Comparison of ENCODE assay signal across 21 cellular contexts in genomic region chr16:85618509-85618908, GRCh38.
"Had no signal": no experiment of that assay in that cellular context is flagged by ENCODE, and none has a peak within 500 bp of the region (broad histone marks: within the 10 kb centered on the region; RNA-seq: fewer than 3 reads in every experiment).

No MANE protein-coding gene starts in this region.

- H3K4me3 Mint-ChIP-seq: activated CD4-positive, alpha-beta T cell treated with anti-CD3 and anti-CD28 coated beads, Interleukin-2, amount 10 ng/mL, durations not matched to agents 24 days and 14 days; activated CD8-positive, alpha-beta T cell treated with anti-CD3 and anti-CD28 coated beads, Interleukin-2, amount 10 ng/mL, durations not matched to agents 7 days and 5 days; activated naive CD4-positive, alpha-beta T cell treated with anti-CD3 and anti-CD28 coated beads for 36 hours; activated T-cell treated with anti-CD3 and anti-CD28 coated beads, Interleukin-2, amount 50 U/mL, for 4 hours; endodermal cell; nephron progenitor cell had no signal

- H3K4me3 ChIP-seq: ascending aorta, cardiac muscle cell, left lung, right atrium auricular region, tibial nerve, vagina had no signal

- H3K27ac ChIP-seq: ascending aorta, cardiac muscle cell, left lung, tibial nerve, vagina had no signal

- H3K9me3 ChIP-seq: ascending aorta, left lung, right atrium auricular region, tibial nerve, vagina had no signal

- FAIRE-seq: keratinocyte had no signal

- H3K27ac Mint-ChIP-seq: activated CD4-positive, alpha-beta T cell treated with anti-CD3 and anti-CD28 coated beads, Interleukin-2, amount 10 ng/mL, durations not matched to agents 24 days and 14 days; activated CD8-positive, alpha-beta T cell treated with anti-CD3 and anti-CD28 coated beads, Interleukin-2, amount 10 ng/mL, durations not matched to agents 7 days and 5 days; activated naive CD4-positive, alpha-beta T cell treated with anti-CD3 and anti-CD28 coated beads for 36 hours; endodermal cell; nephron progenitor cell had no signal

- H3K27me3 ChIP-seq: ascending aorta, cardiac muscle cell, left lung, right atrium auricular region, tibial nerve, vagina had no signal

- ATAC-seq: activated CD8-positive, alpha-beta T cell treated with anti-CD3 and anti-CD28 coated beads, Interleukin-2, amount 10 ng/mL, durations not matched to agents 7 days and 5 days; activated T-cell treated with anti-CD3 and anti-CD28 coated beads, Interleukin-2, amount 50 U/mL, for 4 hours; left lung; stimulated activated naive CD8-positive, alpha-beta T cell treated with anti-CD3 and anti-CD28 coated beads, Interleukin-15, Interleukin-2, amounts not matched to agents 100 U/mL and 50 U/mL, for 24 hours had no signal

- H3K9me3 Mint-ChIP-seq: activated CD4-positive, alpha-beta T cell treated with anti-CD3 and anti-CD28 coated beads, Interleukin-2, amount 10 ng/mL, durations not matched to agents 24 days and 14 days; activated naive CD4-positive, alpha-beta T cell treated with anti-CD3 and anti-CD28 coated beads for 36 hours; activated T-cell treated with anti-CD3 and anti-CD28 coated beads, Interleukin-2, amount 50 U/mL, for 4 hours; endodermal cell; nephron progenitor cell had no signal

- H3K36me3 ChIP-seq: cardiac muscle cell, right atrium auricular region, vagina had no signal

- DNase-seq: activated CD4-positive, alpha-beta T cell treated with anti-CD3 and anti-CD28 coated beads, Interleukin-2, amount 10 ng/mL, durations not matched to agents 24 days and 14 days; activated CD8-positive, alpha-beta T cell treated with anti-CD3 and anti-CD28 coated beads, Interleukin-2, amount 10 ng/mL, durations not matched to agents 7 days and 5 days; activated naive CD4-positive, alpha-beta T cell treated with anti-CD3 and anti-CD28 coated beads for 36 hours; activated T-cell treated with anti-CD3 and anti-CD28 coated beads, Interleukin-2, amount 50 U/mL, for 4 hours; dermis blood vessel endothelial cell; endodermal cell; foreskin melanocyte; head of caudate nucleus; left lung; mammary epithelial cell; nephron progenitor cell; stimulated activated CD4-positive, alpha-beta T cell treated with anti-CD3 and anti-CD28 coated beads, Interleukin-2, amount 100 ng/mL, for 24 hours; stimulated activated naive CD8-positive, alpha-beta T cell treated with anti-CD3 and anti-CD28 coated beads, Interleukin-15, Interleukin-2, amounts not matched to agents 100 U/mL and 50 U/mL, for 24 hours; substantia nigra; T1000 had no signal
